Comparison of ENCODE assay signal across 8 cellular contexts in the genomic region with DNA sequence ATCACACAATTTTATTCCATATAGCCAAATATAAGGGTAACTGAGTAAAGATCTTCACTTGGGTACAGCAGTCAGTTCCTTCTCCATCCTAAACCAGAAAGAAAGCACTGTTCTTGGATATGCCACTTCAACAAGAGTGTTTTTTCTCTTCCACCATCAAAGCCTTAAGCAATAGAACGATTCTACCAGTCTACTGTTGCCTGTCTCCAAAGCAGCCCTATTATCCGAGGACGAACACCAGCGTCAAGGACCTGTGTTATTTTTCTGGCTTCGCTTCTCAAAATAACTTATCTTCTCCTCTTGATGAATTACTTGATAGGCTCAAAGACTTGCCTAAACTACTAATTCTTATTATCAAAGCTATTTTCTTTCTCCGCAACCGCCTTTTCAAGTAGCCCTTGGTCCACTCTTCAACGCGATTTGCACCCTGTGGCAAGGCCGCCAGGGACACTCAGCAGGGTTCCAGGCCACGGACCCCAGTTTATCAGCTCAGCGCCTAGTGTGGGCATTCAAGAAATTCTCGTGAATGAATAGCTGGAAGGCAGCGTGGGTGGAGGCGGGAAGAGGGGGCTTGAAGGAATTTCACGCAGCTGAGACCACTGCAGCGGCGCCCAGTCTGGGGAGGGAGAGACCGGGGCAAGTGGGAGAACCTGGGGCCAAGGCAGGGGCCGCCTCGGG. TPM values are rescaled to one million over a fixed set of nuclear protein-coding genes. Genes with fewer than 3 reads are reported as not detected.
A peak's percentile ranks its signal among the peaks of the same experiment; 100 is the strongest.
DNase-seq lines count a peak whose midpoint lies in the region; ATAC-seq and TF ChIP-seq lines count a peak whose summit lies in the region.

No MANE protein-coding gene starts in this region.

- no peak for TF ChIP-seq POLR2A in vagina (IDR thresholded peaks at IDR 0.05)

- CTCF ChIA-PET in HEK293T (lab: Yijun Ruan, JAX) = interaction anchor here (0.6 kb wide), 1 partner anchor 1864 kb away, joined by 3 read pairs; no protein-coding TSS in a partner anchor

- H3K4me1 Mint-ChIP-seq in effector memory CD8-positive, alpha-beta T cell (ENCODE audit: low read depth in 2 of 2) = peaks cover 15 to 17% of the 10 kb centered on the region in 2 donors

- ATAC-seq in effector memory CD8-positive, alpha-beta T cell (replicated peaks) = no peak
- no peak for ATAC-seq in HG03469 (IDR thresholded peaks at IDR 0.05; ENCODE audit: unreplicated experiment)

- H3K4me1 ChIP-seq in mononuclear cell (ENCODE audit: insufficient read depth, low read length) = peaks cover 17% of the 10 kb centered on the region
- H3K4me1 ChIP-seq in vagina = peaks cover 13% of the 10 kb centered on the region

- H3K4me3 Mint-ChIP-seq in effector memory CD8-positive, alpha-beta T cell = peak overlapping the region; percentile 93 to 94

- no peaks in the 10 kb centered on the region for H3K9me3 Mint-ChIP-seq in effector memory CD8-positive, alpha-beta T cell

- peak overlapping the region; percentile 96 for H3K27ac ChIP-seq in vagina

- DNase-seq in ELR (ENCODE audit: low read depth) (peak; percentile 58), HEK293T (ENCODE audit: extremely low spot score) (no peak), RKO (ENCODE audit: low spot score) (peak; percentile 58), vagina (ENCODE audit: extremely low spot score in 2 of 2) (no peak), NCI-H187 treated with DMSO at 0.1 percent for 48 hours (lab: John Stamatoyannopoulos, UW) (no peak)
- peak in 1 of 3 experiments; percentile 1 for DNase-seq in effector memory CD8-positive, alpha-beta T cell

- peaks cover 19% of the 10 kb centered on the region for H3K36me3 Mint-ChIP-seq in effector memory CD8-positive, alpha-beta T cell (ENCODE audit: insufficient read depth)

- H3K27ac Mint-ChIP-seq in effector memory CD8-positive, alpha-beta T cell = peak overlapping the region; percentile 95 to 97

- H3K27me3 ChIP-seq in mononuclear cell (ENCODE audit: insufficient read depth, low read length) (peaks cover 5% of the 10 kb centered on the region), vagina (no peaks in the 10 kb centered on the region)

- no peak for TF ChIP-seq CTCF in vagina (IDR thresholded peaks at IDR 0.05)

- H3K4me3 ChIP-seq in mononuclear cell (ENCODE audit: low read length) (peak overlapping the region; percentile 92), vagina (peak overlapping the region; percentile 97 to 98)

- POLR2A ChIA-PET in HEK293T (lab: Yijun Ruan, JAX) = interaction anchor here (0.9 to 1.8 kb wide), 8 partner anchors 8 to 492 kb away, joined by 3 to 6 read pairs (median 4); no protein-coding TSS in a partner anchor

- H3K9me3 ChIP-seq in mononuclear cell (ENCODE audit: low read depth, low read length) = no peaks in the 10 kb centered on the region
- H3K9me3 ChIP-seq in vagina = no peaks in the 10 kb centered on the region

- intact Hi-C loops in vagina (cut with DNase I) = no loop called here

- peaks cover 0 to 9% of the 10 kb centered on the region in 2 donors for H3K27me3 Mint-ChIP-seq in effector memory CD8-positive, alpha-beta T cell

- no peaks in the 10 kb centered on the region for H3K36me3 ChIP-seq in vagina

TF ChIP-seq in HEK293T, 16 proteins besides CTCF, POLR2A, EP300 and RAD21:
- TF ChIP-seq FOXA1 (IDR thresholded peaks at IDR 0.05) (no peak), TARDBP (IDR thresholded peaks at IDR 0.05) (no peak), L3MBTL2 (conservative IDR thresholded peaks at IDR 0.05) (peak; percentile 45; the same call in 1 of the 2 replicates), FOXK2 (IDR thresholded peaks at IDR 0.05) (no peak)
- TF ChIP-seq, protein P1, sequence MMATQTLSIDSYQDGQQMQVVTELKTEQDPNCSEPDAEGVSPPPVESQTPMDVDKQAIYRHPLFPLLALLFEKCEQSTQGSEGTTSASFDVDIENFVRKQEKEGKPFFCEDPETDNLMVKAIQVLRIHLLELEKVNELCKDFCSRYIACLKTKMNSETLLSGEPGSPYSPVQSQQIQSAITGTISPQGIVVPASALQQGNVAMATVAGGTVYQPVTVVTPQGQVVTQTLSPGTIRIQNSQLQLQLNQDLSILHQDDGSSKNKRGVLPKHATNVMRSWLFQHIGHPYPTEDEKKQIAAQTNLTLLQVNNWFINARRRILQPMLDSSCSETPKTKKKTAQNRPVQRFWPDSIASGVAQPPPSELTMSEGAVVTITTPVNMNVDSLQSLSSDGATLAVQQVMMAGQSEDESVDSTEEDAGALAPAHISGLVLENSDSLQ (IDR thresholded peaks at IDR 0.05) = no peak
TF ChIP-seq in HEK293T: peak in this region for 1.

RNA-seq across cellular contexts. Expression of a gene that starts 0.6 kb away (rescaled TPM):
- total RNA-seq in mononuclear cell (6.2 TPM), vagina (9.3 TPM)

RNA-seq across cellular contexts. Expression of a gene that starts 26.2 kb away (rescaled TPM):
- total RNA-seq in mononuclear cell (not detected), vagina (not detected)

Comparison
In these comparisons a context has a peak if more than half of its experiments do, and no peak if none do; other contexts are left out.
1. DNase-seq: peak in ELR (single experiment) and RKO (single experiment); none in HEK293T (single experiment), vagina (0 of 2) and NCI-H187 treated with DMSO at 0.1 percent for 48 hours (single experiment).